ENCODE assay signal across 1 cellular context in the genomic region with DNA sequence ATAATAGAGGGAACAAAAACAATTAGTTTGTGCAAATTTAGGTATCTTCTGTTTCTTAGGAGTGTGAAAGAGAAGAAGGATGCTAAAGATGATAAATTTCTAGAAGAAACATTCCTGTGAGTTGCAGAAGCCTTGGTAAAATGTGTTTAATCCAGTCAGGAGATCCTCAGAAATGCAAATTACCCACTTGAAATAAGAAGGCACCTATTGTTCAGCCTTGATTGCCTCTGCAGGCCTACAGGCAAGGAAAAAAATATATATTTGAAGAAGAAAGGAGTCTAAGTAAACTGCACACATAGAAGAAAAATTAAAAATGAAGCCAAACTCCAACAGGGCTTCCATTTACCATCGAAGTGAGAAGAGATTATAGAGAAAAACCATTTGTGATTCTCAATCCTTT.
TF ChIP-seq lines count a peak whose summit lies in the region.

No MANE protein-coding gene starts in this region.

TF ChIP-seq in SK-N-SH, 30 proteins besides CTCF, POLR2A, EP300 and RAD21 (continued from another document):
- TF ChIP-seq FOXM1 (IDR thresholded peaks at IDR 0.05; ENCODE audit: low read depth) (no peak), MEF2A (IDR thresholded peaks at IDR 0.05; ENCODE audit: borderline replicate concordance, low read depth) (no peak), NFIC (IDR thresholded peaks at IDR 0.05; ENCODE audit: borderline replicate concordance) (no peak), YY1 (IDR thresholded peaks at IDR 0.05; ENCODE audit: low read depth) (no peak), NRF1 (IDR thresholded peaks at IDR 0.05; ENCODE audit: low read depth, low read length) (no peak)
- TF ChIP-seq, protein P1, sequence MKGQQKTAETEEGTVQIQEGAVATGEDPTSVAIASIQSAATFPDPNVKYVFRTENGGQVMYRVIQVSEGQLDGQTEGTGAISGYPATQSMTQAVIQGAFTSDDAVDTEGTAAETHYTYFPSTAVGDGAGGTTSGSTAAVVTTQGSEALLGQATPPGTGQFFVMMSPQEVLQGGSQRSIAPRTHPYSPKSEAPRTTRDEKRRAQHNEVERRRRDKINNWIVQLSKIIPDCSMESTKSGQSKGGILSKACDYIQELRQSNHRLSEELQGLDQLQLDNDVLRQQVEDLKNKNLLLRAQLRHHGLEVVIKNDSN (IDR thresholded peaks at IDR 0.05; ENCODE audit: borderline replicate concordance, low read depth) = no peak
- TF ChIP-seq, protein P2, sequence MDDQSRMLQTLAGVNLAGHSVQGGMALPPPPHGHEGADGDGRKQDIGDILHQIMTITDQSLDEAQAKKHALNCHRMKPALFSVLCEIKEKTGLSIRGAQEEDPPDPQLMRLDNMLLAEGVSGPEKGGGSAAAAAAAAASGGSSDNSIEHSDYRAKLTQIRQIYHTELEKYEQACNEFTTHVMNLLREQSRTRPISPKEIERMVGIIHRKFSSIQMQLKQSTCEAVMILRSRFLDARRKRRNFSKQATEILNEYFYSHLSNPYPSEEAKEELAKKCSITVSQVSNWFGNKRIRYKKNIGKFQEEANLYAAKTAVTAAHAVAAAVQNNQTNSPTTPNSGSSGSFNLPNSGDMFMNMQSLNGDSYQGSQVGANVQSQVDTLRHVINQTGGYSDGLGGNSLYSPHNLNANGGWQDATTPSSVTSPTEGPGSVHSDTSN (IDR thresholded peaks at IDR 0.05) = no peak
